Comparison of ENCODE assay signal across 8 cellular contexts in the genomic region with DNA sequence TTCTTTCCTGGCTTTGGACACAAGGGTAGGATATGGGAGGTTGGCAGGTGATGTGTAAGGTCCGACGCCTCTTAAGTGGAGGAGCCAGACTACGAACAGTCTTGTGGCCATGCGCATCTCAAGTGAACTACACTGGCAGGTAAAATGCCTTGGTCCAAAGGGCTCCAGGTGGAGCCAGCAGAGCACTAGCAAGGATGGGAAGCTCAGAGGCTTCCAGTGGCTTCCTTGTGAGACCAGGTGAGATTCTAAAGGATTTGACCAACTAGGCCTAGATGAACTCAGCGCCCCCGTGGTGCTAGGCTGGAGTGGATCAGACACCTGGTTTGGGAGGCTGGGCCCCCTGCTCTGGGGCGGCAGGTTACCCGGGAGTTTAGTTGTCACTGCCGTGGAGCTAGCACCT. TPM values are rescaled to one million over a fixed set of nuclear protein-coding genes. Genes with fewer than 3 reads are reported as not detected.
DNase-seq lines count a peak whose midpoint lies in the region; ATAC-seq and TF ChIP-seq lines count a peak whose summit lies in the region.

No MANE protein-coding gene starts in this region.

- CTCF ChIA-PET in activated CD8-positive, alpha-beta T cell treated with anti-CD3 and anti-CD28 coated beads for 36 hours (lab: Charles Lee), result interaction anchor here (1.0 to 1.4 kb wide), 2 partner anchors 19 to 38 kb away, joined by 3 to 4 read pairs; partner anchors contain the start of gene GFER

- TF ChIP-seq CTCF in activated CD8-positive, alpha-beta T cell treated with anti-CD3 and anti-CD28 coated beads for 36 hours (IDR thresholded peaks at IDR 0.05), result no peak

- peaks cover 48% of the 10 kb centered on the region for H3K36me3 Mint-ChIP-seq in activated CD8-positive, alpha-beta T cell treated with anti-CD3 and anti-CD28 coated beads for 36 hours (ENCODE audit: low read depth)
- peaks cover 31% of the 10 kb centered on the region for H3K36me3 Mint-ChIP-seq in stimulated activated memory B cell treated with anti-CD40 and anti-IgM and Interleukin-4, amounts not matched to agents 10 μg/mL and 1 μg/mL and 100 μg/mL, for 72 hours

- DNase-seq in DMS53 (lab: John Stamatoyannopoulos, UW) (peak; percentile 45), DMS53 treated with DMSO at 0.1 percent for 48 hours (lab: John Stamatoyannopoulos, UW; ENCODE audit: unreplicated experiment) (no peak), dedifferentiated amniotic fluid mesenchymal stem cell (ENCODE audit: extremely low spot score) (no peak)
- no peak for DNase-seq in activated CD8-positive, alpha-beta T cell treated with anti-CD3 and anti-CD28 coated beads for 36 hours

- peak overlapping the region; percentile 98 for H3K4me3 Mint-ChIP-seq in activated CD8-positive, alpha-beta T cell treated with anti-CD3 and anti-CD28 coated beads for 36 hours
- H3K4me3 Mint-ChIP-seq in stimulated activated memory B cell treated with anti-CD40 and anti-IgM and Interleukin-4, amounts not matched to agents 10 μg/mL and 1 μg/mL and 100 μg/mL, for 72 hours, result peak overlapping the region; percentile 84

- POLR2A ChIA-PET in activated CD8-positive, alpha-beta T cell treated with anti-CD3 and anti-CD28 coated beads for 36 hours (lab: Charles Lee), result interaction anchor here (0.7 to 14.3 kb wide), 20 partner anchors 11 to 250 kb away, joined by 3 to 505 read pairs (median 6); partner anchors contain the start of genes EME2, GFER, MRPS34 and MSRB1

- no peaks in the 10 kb centered on the region for H3K9me3 Mint-ChIP-seq in activated CD8-positive, alpha-beta T cell treated with anti-CD3 and anti-CD28 coated beads for 36 hours
- no peaks in the 10 kb centered on the region for H3K9me3 Mint-ChIP-seq in stimulated activated memory B cell treated with anti-CD40 and anti-IgM and Interleukin-4, amounts not matched to agents 10 μg/mL and 1 μg/mL and 100 μg/mL, for 72 hours

- intact Hi-C loops in activated CD8-positive, alpha-beta T cell treated with anti-CD3 and anti-CD28 coated beads for 36 hours (cut with micrococcal nuclease), result no loop called here

- peak overlapping the region; percentile 93 for H3K4me3 ChIP-seq in iPS-11a (ENCODE audit: low read depth, low read length)

- H3K27ac Mint-ChIP-seq in activated CD8-positive, alpha-beta T cell treated with anti-CD3 and anti-CD28 coated beads for 36 hours, result peak overlapping the region; percentile 96
- peak overlapping the region; percentile 97 for H3K27ac Mint-ChIP-seq in stimulated activated memory B cell treated with anti-CD40 and anti-IgM and Interleukin-4, amounts not matched to agents 10 μg/mL and 1 μg/mL and 100 μg/mL, for 72 hours

- no peak for ATAC-seq in activated CD8-positive, alpha-beta T cell treated with anti-CD3 and anti-CD28 coated beads for 36 hours
- no peak for ATAC-seq in stimulated activated memory B cell treated with anti-CD40 and anti-IgM and Interleukin-4, amounts not matched to agents 10 μg/mL and 1 μg/mL and 100 μg/mL, for 72 hours
- ATAC-seq in HG02763 (IDR thresholded peaks at IDR 0.05; ENCODE audit: unreplicated experiment) (no peak), HG02610 (IDR thresholded peaks at IDR 0.05; ENCODE audit: unreplicated experiment) (no peak)

- peaks cover 30% of the 10 kb centered on the region for H3K4me1 Mint-ChIP-seq in activated CD8-positive, alpha-beta T cell treated with anti-CD3 and anti-CD28 coated beads for 36 hours (ENCODE audit: low read depth)
- peaks cover 45% of the 10 kb centered on the region for H3K4me1 Mint-ChIP-seq in stimulated activated memory B cell treated with anti-CD40 and anti-IgM and Interleukin-4, amounts not matched to agents 10 μg/mL and 1 μg/mL and 100 μg/mL, for 72 hours

- H3K27me3 Mint-ChIP-seq in activated CD8-positive, alpha-beta T cell treated with anti-CD3 and anti-CD28 coated beads for 36 hours, result no peaks in the 10 kb centered on the region
- H3K27me3 Mint-ChIP-seq in stimulated activated memory B cell treated with anti-CD40 and anti-IgM and Interleukin-4, amounts not matched to agents 10 μg/mL and 1 μg/mL and 100 μg/mL, for 72 hours, result no peaks in the 10 kb centered on the region

RNA-seq across cellular contexts. Expression of gene RPS2, which starts 1.0 kb away (rescaled TPM):
- total RNA-seq in activated CD8-positive, alpha-beta T cell treated with anti-CD3 and anti-CD28 coated beads for 36 hours, result 1,000 to 10,000 TPM; 5,572 to 5,598 TPM

RNA-seq across cellular contexts. Expression of gene RNF151, which starts 1.0 kb away (rescaled TPM):
- total RNA-seq in activated CD8-positive, alpha-beta T cell treated with anti-CD3 and anti-CD28 coated beads for 36 hours, result not detected

RNA-seq across cellular contexts. Expression of gene TBL3, which starts 6.2 kb away (rescaled TPM):
- 10 to 100 TPM; 54.4 to 56.0 TPM for total RNA-seq in activated CD8-positive, alpha-beta T cell treated with anti-CD3 and anti-CD28 coated beads for 36 hours

RNA-seq across cellular contexts. Expression of gene NDUFB10, which starts 6.3 kb away (rescaled TPM):
- 100 to 1,000 TPM; 126 to 129 TPM for total RNA-seq in activated CD8-positive, alpha-beta T cell treated with anti-CD3 and anti-CD28 coated beads for 36 hours

RNA-seq across cellular contexts. Expression of gene RPL3L, which starts 11.1 kb away (rescaled TPM):
- not detected for total RNA-seq in activated CD8-positive, alpha-beta T cell treated with anti-CD3 and anti-CD28 coated beads for 36 hours
